ENCODE assay signal across 8 cellular contexts in the genomic region with DNA sequence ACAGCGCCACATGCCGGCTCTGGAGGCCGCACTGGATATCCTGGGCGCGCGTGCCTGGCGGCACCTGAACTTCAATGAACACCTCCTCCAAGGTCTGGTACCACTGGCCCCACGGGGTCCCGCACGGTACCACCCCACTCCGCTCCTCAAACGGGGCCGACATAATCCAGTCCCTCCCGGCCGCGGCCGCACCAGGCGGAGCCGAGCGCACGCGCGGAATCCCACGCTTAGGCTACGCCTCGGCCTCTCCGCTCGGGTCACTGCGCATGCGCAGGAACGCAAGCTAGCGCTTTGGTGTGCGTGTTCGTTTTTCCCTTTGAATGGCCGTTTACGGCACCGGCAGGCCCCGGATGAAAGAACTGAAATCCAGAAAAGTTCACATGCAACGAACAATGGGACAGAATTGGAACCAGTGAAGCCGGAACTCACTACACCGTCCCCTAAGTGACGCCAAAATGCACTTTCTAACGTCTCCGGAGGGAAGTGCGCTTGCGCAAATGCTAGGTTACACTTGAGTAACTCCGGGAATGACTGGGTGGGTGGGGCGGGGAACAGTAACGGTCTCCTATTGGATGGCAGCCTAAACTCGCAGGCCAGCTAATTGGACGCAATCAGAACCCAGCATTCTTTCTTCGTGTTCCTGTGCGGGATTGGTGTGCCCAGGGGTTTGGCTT. TPM values are rescaled to one million over a fixed set of nuclear protein-coding genes. Genes with fewer than 3 reads are reported as not detected.
A peak's percentile ranks its signal among the peaks of the same experiment; 100 is the strongest.
DNase-seq lines count a peak whose midpoint lies in the region; ATAC-seq and TF ChIP-seq lines count a peak whose summit lies in the region.

A gene with protein sequence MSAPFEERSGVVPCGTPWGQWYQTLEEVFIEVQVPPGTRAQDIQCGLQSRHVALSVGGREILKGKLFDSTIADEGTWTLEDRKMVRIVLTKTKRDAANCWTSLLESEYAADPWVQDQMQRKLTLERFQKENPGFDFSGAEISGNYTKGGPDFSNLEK (minus strand): TSS at position 215 of the 674 bp plus-strand sequence. CDS start 52 bp downstream, at position 163.

- H3K9me3 ChIP-seq in BLaER1 treated with 17β-estradiol and CSF1 and Interleukin-3, amounts not matched to agents 10 nM and 100 nM (replicated peaks in 1 of 11), result no peaks in the 10 kb centered on the region

- no peaks in the 10 kb centered on the region for H3K27me3 ChIP-seq in BLaER1 treated with 17β-estradiol and CSF1 and Interleukin-3, amounts not matched to agents 10 nM and 100 nM

- no peaks in the 10 kb centered on the region for H3K9me3 Mint-ChIP-seq in activated CD4-positive, alpha-beta T cell treated with anti-CD3 and anti-CD28 coated beads, Interleukin-2, amount 10 ng/mL, durations not matched to agents 24 days and 14 days

- TF ChIP-seq CTCF in coronary artery (IDR thresholded peaks at IDR 0.05), result no peak

- peak; percentile 30 for DNase-seq in GM19240 (ENCODE audit: insufficient read length, low spot score)
- DNase-seq in NCI-H526 (lab: John Stamatoyannopoulos, UW), result peak; percentile 94 to 95
- peak; percentile 98 for DNase-seq in activated CD4-positive, alpha-beta T cell treated with anti-CD3 and anti-CD28 coated beads, Interleukin-2, amount 10 ng/mL, durations not matched to agents 24 days and 14 days
- DNase-seq in coronary artery (ENCODE audit: low spot score), result peak; percentile 98
- DNase-seq in left colon, result peak; percentile 97 to 98
- peak; percentile 95 for DNase-seq in stimulated activated CD4-positive, alpha-beta T cell treated with anti-CD3 and anti-CD28 coated beads, Interleukin-1b, Interleukin-23, amount 100 ng/mL, for 48 hours

- peak within 1 kb of the TSS; percentile 89 to 99 (median 96) for H3K27ac ChIP-seq in BLaER1 treated with 17β-estradiol and CSF1 and Interleukin-3, amounts not matched to agents 10 nM and 100 nM
- H3K27ac ChIP-seq in coronary artery, result peak within 1 kb of the TSS; percentile 96

- peak within 1 kb of the TSS; percentile 88 to 98 (median 94) for H3K9ac ChIP-seq in BLaER1 treated with 17β-estradiol and CSF1 and Interleukin-3, amounts not matched to agents 10 nM and 100 nM

- peaks cover 47% of the 10 kb centered on the region for H3K4me1 Mint-ChIP-seq in activated CD4-positive, alpha-beta T cell treated with anti-CD3 and anti-CD28 coated beads, Interleukin-2, amount 10 ng/mL, durations not matched to agents 24 days and 14 days

- H3K36me3 ChIP-seq in BLaER1 treated with 17β-estradiol and CSF1 and Interleukin-3, amounts not matched to agents 10 nM and 100 nM, result peaks cover 11 to 35% (median 29%) of the 10 kb centered on the region in 11 experiments

- H3K4me2 ChIP-seq in BLaER1 treated with 17β-estradiol and CSF1 and Interleukin-3, amounts not matched to agents 10 nM and 100 nM, result peak within 1 kb of the TSS; percentile 88 to 99 (median 95)

- intact Hi-C loops in activated CD4-positive, alpha-beta T cell treated with anti-CD3 and anti-CD28 coated beads, Interleukin-2, amount 10 ng/mL, durations not matched to agents 24 days and 14 days (cut with micrococcal nuclease), result loop anchor here (1.0 kb wide), 2 partner anchors 23 to 45 kb away; a partner anchor contains a TSS
- intact Hi-C loops in left colon (cut with DNase I, micrococcal nuclease), result loop anchor here in 1 of 2 donors (2.0 kb wide), 1 partner anchor 43 kb away; no protein-coding TSS in a partner anchor

- H3K36me3 Mint-ChIP-seq in activated CD4-positive, alpha-beta T cell treated with anti-CD3 and anti-CD28 coated beads, Interleukin-2, amount 10 ng/mL, durations not matched to agents 24 days and 14 days (ENCODE audit: low read depth), result peaks cover 34% of the 10 kb centered on the region

- 0 out of 22 replicates have a peak, but pooled peaks cover 0 to 4% (median 0%) of the 10 kb centered on the region in 11 experiments for H4K20me1 ChIP-seq in BLaER1 treated with 17β-estradiol and CSF1 and Interleukin-3, amounts not matched to agents 10 nM and 100 nM

- H3K27me3 Mint-ChIP-seq in activated CD4-positive, alpha-beta T cell treated with anti-CD3 and anti-CD28 coated beads, Interleukin-2, amount 10 ng/mL, durations not matched to agents 24 days and 14 days, result no peaks in the 10 kb centered on the region

- H3K27ac Mint-ChIP-seq in activated CD4-positive, alpha-beta T cell treated with anti-CD3 and anti-CD28 coated beads, Interleukin-2, amount 10 ng/mL, durations not matched to agents 24 days and 14 days, result peak within 1 kb of the TSS; percentile 99

- H3K4me1 ChIP-seq in BLaER1 treated with 17β-estradiol and CSF1 and Interleukin-3, amounts not matched to agents 10 nM and 100 nM, result peaks cover 21 to 36% (median 28%) of the 10 kb centered on the region in 10 experiments

- ATAC-seq in HG03460 (IDR thresholded peaks at IDR 0.05; ENCODE audit: unreplicated experiment), result peak; percentile 81
- peak; percentile 87 for ATAC-seq in left colon

- H3K4me3 ChIP-seq in BLaER1 treated with 17β-estradiol and CSF1 and Interleukin-3, amounts not matched to agents 10 nM and 100 nM, result peak within 1 kb of the TSS; percentile 67 to 88 (median 76)
- peak within 1 kb of the TSS; percentile 84 for H3K4me3 ChIP-seq in coronary artery

- peak within 1 kb of the TSS; percentile 90 for H3K4me3 Mint-ChIP-seq in activated CD4-positive, alpha-beta T cell treated with anti-CD3 and anti-CD28 coated beads, Interleukin-2, amount 10 ng/mL, durations not matched to agents 24 days and 14 days

RNA-seq across cellular contexts. Expression of the gene that starts here (rescaled TPM):
- total RNA-seq in activated CD4-positive, alpha-beta T cell treated with anti-CD3 and anti-CD28 coated beads, Interleukin-2, amount 10 ng/mL, durations not matched to agents 24 days and 14 days, result 44.5 and 50.3 TPM in 2 replicates
- total RNA-seq in left colon, result 10 to 100 TPM; 15.9 to 19.1 TPM

Comparison
In these comparisons a context has a peak if more than half of its experiments do, and no peak if none do; other contexts are left out.
1. Peak in every context shown above with its lines: DNase-seq, ATAC-seq, H3K4me3 ChIP-seq and H3K27ac ChIP-seq.
2. DNase-seq: peak in every context shown above with its lines; median percentile 98 in activated CD4-positive, alpha-beta T cell treated with anti-CD3 and anti-CD28 coated beads, Interleukin-2, amount 10 ng/mL, durations not matched to agents 24 days and 14 days; 98 in coronary artery; 98 in left colon; 95 in stimulated activated CD4-positive, alpha-beta T cell treated with anti-CD3 and anti-CD28 coated beads, Interleukin-1b, Interleukin-23, amount 100 ng/mL, for 48 hours; 94 in NCI-H526; 30 in GM19240.